Comparison of ENCODE assay signal across 27 cellular contexts in the genomic region with DNA sequence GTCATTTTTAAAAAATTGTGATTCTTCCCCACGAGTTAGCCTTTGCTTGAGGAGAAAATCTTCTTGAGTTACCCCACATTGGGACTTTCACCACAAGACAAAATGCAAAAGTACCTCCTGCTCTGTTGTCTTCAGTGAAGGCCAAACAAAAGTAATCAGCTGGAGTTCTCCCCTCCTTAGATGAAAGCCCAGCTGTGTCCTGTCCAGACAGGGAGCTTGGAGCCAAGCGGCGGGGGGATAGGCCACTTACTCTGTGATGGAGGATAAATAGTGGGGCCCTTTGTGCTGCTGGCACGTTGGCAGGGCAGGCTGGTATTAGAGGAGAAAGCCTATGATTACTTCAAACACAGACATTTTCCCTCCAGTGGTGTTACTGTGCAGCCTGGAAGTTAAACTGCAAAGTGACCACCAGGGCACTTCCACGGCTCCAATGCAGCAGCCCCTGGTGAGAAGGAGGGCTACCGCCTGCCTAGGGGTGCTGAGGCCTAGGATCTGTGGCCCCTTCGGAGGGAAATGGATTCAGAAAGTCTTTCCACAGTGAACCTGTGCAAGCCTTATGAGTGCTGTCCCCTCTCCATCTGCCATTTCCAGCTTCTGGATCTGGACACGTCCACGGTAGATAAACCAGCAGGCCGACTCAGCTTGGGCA.
A peak's percentile ranks its signal among the peaks of the same experiment; 100 is the strongest.
DNase-seq lines count a peak whose midpoint lies in the region; ATAC-seq and TF ChIP-seq lines count a peak whose summit lies in the region.
"Had no signal": no experiment of that assay in that cellular context is flagged by ENCODE, and none has a peak within 500 bp of the region (broad histone marks: within the 10 kb centered on the region; RNA-seq: fewer than 3 reads in every experiment).

No MANE protein-coding gene starts in this region.

- no peaks in the 10 kb centered on the region for H3K79me2 ChIP-seq in GM23338 (replicated peaks; ENCODE audit: insufficient read depth)

- no peaks in the 10 kb centered on the region for H3K36me3 Mint-ChIP-seq in GM23338 (ENCODE audit: low read depth)
- H3K36me3 Mint-ChIP-seq: brain, mesothelial cell of epicardium, natural killer cell had no signal

- H3K27me3 Mint-ChIP-seq in GM23338 (ENCODE audit: insufficient read depth, low read depth, poor library complexity) = no peaks in the 10 kb centered on the region
- H3K27me3 Mint-ChIP-seq: activated CD8-positive, alpha-beta T cell treated with anti-CD3 and anti-CD28 coated beads for 36 hours; brain had no signal

- H3K27ac ChIP-seq in GM23338 (ENCODE audit: low read depth) (no peak overlapping the region), angular gyrus (ENCODE audit: low read depth, low read length) (peak overlapping the region; percentile 68)
- H3K27ac ChIP-seq: BLaER1, psoas muscle, upper lobe of left lung had no signal

- no peak for TF ChIP-seq CTCF in GM23338 (conservative IDR thresholded peaks at IDR 0.05; ENCODE audit: low read depth in 2 of 2)

- H3K4me1 ChIP-seq in GM23338 (ENCODE audit: insufficient read depth) = 0 out of 2 replicates have a peak, but pooled peaks cover 6% of the 10 kb centered on the region
- H3K4me1 ChIP-seq: psoas muscle had no signal

- peak; percentile 71 for ATAC-seq in GM23338
- ATAC-seq: activated CD8-positive, alpha-beta T cell treated with anti-CD3 and anti-CD28 coated beads for 36 hours; GM12878; K562; left ventricle myocardium superior; natural killer cell; psoas muscle had no signal

- no peaks in the 10 kb centered on the region for H3F3A ChIP-seq in GM23338 (replicated peaks; ENCODE audit: low read depth)

- DNase-seq in GM23338 (ENCODE audit: low spot score) = no peak
- peak; percentile 38 for DNase-seq in inferior parietal cortex (ENCODE audit: extremely low spot score)
- peak; percentile 88 for DNase-seq in pons (ENCODE audit: low spot score)
- no peak for DNase-seq in NCI-H1092 treated with DMSO at 0.1 percent for 48 hours (lab: John Stamatoyannopoulos, UW)
- no peak for DNase-seq in CD1c-positive myeloid dendritic cell (ENCODE audit: extremely low spot score)
- no peak for DNase-seq in DMS79 treated with DMSO at 0.1 percent for 48 hours (lab: John Stamatoyannopoulos, UW)
- DNase-seq in dedifferentiated amniotic fluid mesenchymal stem cell (ENCODE audit: extremely low spot score) = no peak
- DNase-seq: activated CD4-positive, CD25-positive, alpha-beta regulatory T cell treated with anti-CD3 and anti-CD28 coated beads, Interleukin-2, amount 50 U/mL, for 72 hours; activated CD8-positive, alpha-beta T cell treated with anti-CD3 and anti-CD28 coated beads for 36 hours; activated effector memory CD4-positive, alpha-beta T cell treated with Interleukin-2 at 50 U/mL for 16 hours; effector memory CD4-positive, alpha-beta T cell; foreskin fibroblast; left ventricle myocardium superior; MM.1S; natural killer cell; NCI-H1417 treated with DMSO at 0.1 percent for 48 hours; NCI-H526; psoas muscle; RPMI8226; T-helper 1 cell; upper lobe of left lung had no signal

- H3K9me3 Mint-ChIP-seq in GM23338 = no peaks in the 10 kb centered on the region; the same call in 2 of the 3 replicates
- H3K9me3 Mint-ChIP-seq: mesothelial cell of epicardium had no signal

- no peaks in the 10 kb centered on the region for H3K36me3 ChIP-seq in GM23338 (ENCODE audit: insufficient read depth)
- H3K36me3 ChIP-seq: BLaER1, upper lobe of left lung had no signal

- no peak overlapping the region for H3K27ac Mint-ChIP-seq in GM23338
- H3K27ac Mint-ChIP-seq: activated CD8-positive, alpha-beta T cell treated with anti-CD3 and anti-CD28 coated beads for 36 hours; mesothelial cell of epicardium; natural killer cell had no signal

- no peaks in the 10 kb centered on the region for H3K9me2 ChIP-seq in GM23338 (ENCODE audit: insufficient read depth)

- H3K4me3 Mint-ChIP-seq in GM23338 = no peak overlapping the region
- H3K4me3 Mint-ChIP-seq: activated CD8-positive, alpha-beta T cell treated with anti-CD3 and anti-CD28 coated beads for 36 hours; brain; mesothelial cell of epicardium; natural killer cell had no signal

- no peak overlapping the region for H2AFZ ChIP-seq in GM23338

- H4K20me1 ChIP-seq in GM23338 (replicated peaks; ENCODE audit: insufficient read depth) = no peaks in the 10 kb centered on the region
- H4K20me1 ChIP-seq: BLaER1 had no signal

- H3K4me2 ChIP-seq in GM23338 = no peak overlapping the region
- H3K4me2 ChIP-seq: BLaER1 had no signal

- H3K4me3 ChIP-seq in GM23338 = no peak overlapping the region
- H3K4me3 ChIP-seq: BLaER1, GM12878, K562, psoas muscle, upper lobe of left lung had no signal

- H3K4me1 Mint-ChIP-seq in GM23338 = peaks cover 12% of the 10 kb centered on the region
- H3K4me1 Mint-ChIP-seq: natural killer cell had no signal

- H3K27me3 ChIP-seq in GM23338 (ENCODE audit: insufficient read depth) = no peaks in the 10 kb centered on the region
- H3K27me3 ChIP-seq: BLaER1, upper lobe of left lung had no signal

TF ChIP-seq in GM23338, 12 proteins besides CTCF, POLR2A, EP300 and RAD21:
- TF ChIP-seq, protein P1, sequence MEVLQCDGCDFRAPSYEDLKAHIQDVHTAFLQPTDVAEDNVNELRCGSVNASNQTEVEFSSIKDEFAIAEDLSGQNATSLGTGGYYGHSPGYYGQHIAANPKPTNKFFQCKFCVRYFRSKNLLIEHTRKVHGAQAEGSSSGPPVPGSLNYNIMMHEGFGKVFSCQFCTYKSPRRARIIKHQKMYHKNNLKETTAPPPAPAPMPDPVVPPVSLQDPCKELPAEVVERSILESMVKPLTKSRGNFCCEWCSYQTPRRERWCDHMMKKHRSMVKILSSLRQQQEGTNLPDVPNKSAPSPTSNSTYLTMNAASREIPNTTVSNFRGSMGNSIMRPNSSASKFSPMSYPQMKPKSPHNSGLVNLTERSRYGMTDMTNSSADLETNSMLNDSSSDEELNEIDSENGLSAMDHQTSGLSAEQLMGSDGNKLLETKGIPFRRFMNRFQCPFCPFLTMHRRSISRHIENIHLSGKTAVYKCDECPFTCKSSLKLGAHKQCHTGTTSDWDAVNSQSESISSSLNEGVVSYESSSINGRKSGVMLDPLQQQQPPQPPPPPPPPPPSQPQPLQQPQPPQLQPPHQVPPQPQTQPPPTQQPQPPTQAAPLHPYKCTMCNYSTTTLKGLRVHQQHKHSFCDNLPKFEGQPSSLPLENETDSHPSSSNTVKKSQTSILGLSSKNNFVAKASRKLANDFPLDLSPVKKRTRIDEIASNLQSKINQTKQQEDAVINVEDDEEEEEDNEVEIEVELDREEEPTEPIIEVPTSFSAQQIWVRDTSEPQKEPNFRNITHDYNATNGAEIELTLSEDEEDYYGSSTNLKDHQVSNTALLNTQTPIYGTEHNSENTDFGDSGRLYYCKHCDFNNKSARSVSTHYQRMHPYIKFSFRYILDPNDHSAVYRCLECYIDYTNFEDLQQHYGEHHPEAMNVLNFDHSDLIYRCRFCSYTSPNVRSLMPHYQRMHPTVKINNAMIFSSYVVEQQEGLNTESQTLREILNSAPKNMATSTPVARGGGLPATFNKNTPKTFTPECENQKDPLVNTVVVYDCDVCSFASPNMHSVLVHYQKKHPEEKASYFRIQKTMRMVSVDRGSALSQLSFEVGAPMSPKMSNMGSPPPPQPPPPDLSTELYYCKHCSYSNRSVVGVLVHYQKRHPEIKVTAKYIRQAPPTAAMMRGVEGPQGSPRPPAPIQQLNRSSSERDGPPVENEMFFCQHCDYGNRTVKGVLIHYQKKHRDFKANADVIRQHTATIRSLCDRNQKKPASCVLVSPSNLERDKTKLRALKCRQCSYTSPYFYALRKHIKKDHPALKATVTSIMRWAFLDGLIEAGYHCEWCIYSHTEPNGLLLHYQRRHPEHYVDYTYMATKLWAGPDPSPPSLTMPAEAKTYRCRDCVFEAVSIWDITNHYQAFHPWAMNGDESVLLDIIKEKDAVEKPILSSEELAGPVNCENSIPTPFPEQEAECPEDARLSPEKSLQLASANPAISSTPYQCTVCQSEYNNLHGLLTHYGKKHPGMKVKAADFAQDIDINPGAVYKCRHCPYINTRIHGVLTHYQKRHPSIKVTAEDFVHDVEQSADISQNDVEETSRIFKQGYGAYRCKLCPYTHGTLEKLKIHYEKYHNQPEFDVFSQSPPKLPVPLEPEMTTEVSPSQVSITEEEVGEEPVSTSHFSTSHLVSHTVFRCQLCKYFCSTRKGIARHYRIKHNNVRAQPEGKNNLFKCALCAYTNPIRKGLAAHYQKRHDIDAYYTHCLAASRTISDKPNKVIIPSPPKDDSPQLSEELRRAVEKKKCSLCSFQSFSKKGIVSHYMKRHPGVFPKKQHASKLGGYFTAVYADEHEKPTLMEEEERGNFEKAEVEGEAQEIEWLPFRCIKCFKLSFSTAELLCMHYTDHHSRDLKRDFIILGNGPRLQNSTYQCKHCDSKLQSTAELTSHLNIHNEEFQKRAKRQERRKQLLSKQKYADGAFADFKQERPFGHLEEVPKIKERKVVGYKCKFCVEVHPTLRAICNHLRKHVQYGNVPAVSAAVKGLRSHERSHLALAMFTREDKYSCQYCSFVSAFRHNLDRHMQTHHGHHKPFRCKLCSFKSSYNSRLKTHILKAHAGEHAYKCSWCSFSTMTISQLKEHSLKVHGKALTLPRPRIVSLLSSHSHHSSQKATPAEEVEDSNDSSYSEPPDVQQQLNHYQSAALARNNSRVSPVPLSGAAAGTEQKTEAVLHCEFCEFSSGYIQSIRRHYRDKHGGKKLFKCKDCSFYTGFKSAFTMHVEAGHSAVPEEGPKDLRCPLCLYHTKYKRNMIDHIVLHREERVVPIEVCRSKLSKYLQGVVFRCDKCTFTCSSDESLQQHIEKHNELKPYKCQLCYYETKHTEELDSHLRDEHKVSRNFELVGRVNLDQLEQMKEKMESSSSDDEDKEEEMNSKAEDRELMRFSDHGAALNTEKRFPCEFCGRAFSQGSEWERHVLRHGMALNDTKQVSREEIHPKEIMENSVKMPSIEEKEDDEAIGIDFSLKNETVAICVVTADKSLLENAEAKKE (CRISPR knock-in tag; IDR thresholded peaks at IDR 0.05) = peak; percentile 72; the same call in 1 of the 2 replicates
- no peak for TF ChIP-seq ZNF114 (CRISPR knock-in tag; IDR thresholded peaks at IDR 0.05)

Comparison
In these comparisons a context has a peak if more than half of its experiments do, and no peak if none do; other contexts are left out.
1. DNase-seq: peak in inferior parietal cortex (single experiment) and pons (single experiment); none in GM23338 (single experiment), NCI-H1092 treated with DMSO at 0.1 percent for 48 hours (single experiment), CD1c-positive myeloid dendritic cell (single experiment), DMS79 treated with DMSO at 0.1 percent for 48 hours (single experiment) and dedifferentiated amniotic fluid mesenchymal stem cell (single experiment).